Comparison of ENCODE assay signal across 1 cellular context in genomic region chr15:70127288-70127746, GRCh38.
TF ChIP-seq lines count a peak whose summit lies in the region.

No MANE protein-coding gene starts in this region.

TF ChIP-seq in GM12878, 131 proteins besides CTCF, POLR2A, EP300 and RAD21 (continued from another document):
- no peak for TF ChIP-seq PRDM15 (CRISPR knock-in tag; IDR thresholded peaks at IDR 0.05)
TF ChIP-seq in GM12878: peak in this region for 6.
